ENCODE assay signal across 16 cellular contexts in genomic region chr11:66719111-66719872, GRCh38. TPM values are rescaled to one million over a fixed set of nuclear protein-coding genes. Genes with fewer than 3 reads are reported as not detected.
DNase-seq lines count a peak whose midpoint lies in the region; ATAC-seq, FAIRE-seq and TF ChIP-seq lines count a peak whose summit lies in the region.
"Had no signal": no experiment of that assay in that cellular context is flagged by ENCODE, and none has a peak within 500 bp of the region (broad histone marks: within the 10 kb centered on the region; RNA-seq: fewer than 3 reads in every experiment).

No MANE protein-coding gene starts in this region.

- no peaks in the 10 kb centered on the region for H3K9me2 ChIP-seq in OCI-LY7 (ENCODE audit: insufficient read depth, low read length)

- TF ChIP-seq RAD21 in HepG2 (CRISPR knock-in tag; IDR thresholded peaks at IDR 0.05) (no peak), H1 (IDR thresholded peaks at IDR 0.05 in 1 of 2, conservative IDR thresholded peaks at IDR 0.05 in 1 of 2; ENCODE audit: low read depth in 2 of 2, low read length in 2 of 2) (no peak)

- peaks cover 71% of the 10 kb centered on the region for H3K4me1 Mint-ChIP-seq in nephron progenitor cell

- H2BK12ac ChIP-seq in H1 (ENCODE audit: low read depth, low read length) = peak overlapping the region; percentile 45; the same call in 1 of the 2 replicates

- intact Hi-C loops in HepG2 (cut with micrococcal nuclease; ENCODE audit: unreplicated experiment) = no loop called here
- intact Hi-C loops in right lobe of liver (cut with DNase I) = no loop called here
- intact Hi-C loops in OCI-LY7 (cut with micrococcal nuclease; ENCODE audit: unreplicated experiment) = no loop called here

- H3K56ac ChIP-seq in H1 (replicated peaks; ENCODE audit: insufficient read length, low read depth, low read length) = no peak overlapping the region

- no peaks in the 10 kb centered on the region for H3K79me2 ChIP-seq in HepG2 (ENCODE audit: insufficient read depth, low read length)
- H3K79me2 ChIP-seq in H1 (ENCODE audit: control insufficient read depth in 1 of 2, insufficient read depth in 2 of 2, low read length in 2 of 2) = peaks cover 0 to 15% of the 10 kb centered on the region in 2 experiments; a peak in 2 of 4 replicates
- no peaks in the 10 kb centered on the region for H3K79me2 ChIP-seq in OCI-LY7 (ENCODE audit: insufficient read depth, low read depth, low read length)

- H3K4me2 ChIP-seq in HepG2 (ENCODE audit: low read depth, low read length) = peak overlapping the region; percentile 92
- peak overlapping the region; percentile 34 to 55; a peak in 3 of 4 replicates for H3K4me2 ChIP-seq in H1 (ENCODE audit: insufficient read depth in 1 of 2, low read depth in 2 of 2, low read length in 2 of 2)
- no peak overlapping the region for H3K4me2 ChIP-seq in OCI-LY7 (ENCODE audit: low read length)

- H2AK5ac ChIP-seq in H1 (ENCODE audit: low read depth, low read length) = 0 out of 2 replicates have a peak overlapping the region, but pooled peaks have one; percentile 18

- FAIRE-seq in HepG2 (lab: Jason Lieb, UNC) (no peak), H1 (lab: Jason Lieb, UNC) (no peak)
- FAIRE-seq: A204.1 had no signal

- TF ChIP-seq EP300 in HepG2 (IDR thresholded peaks at IDR 0.05; ENCODE audit: low read depth in 2 of 2, low read length in 2 of 2) = no peak
- TF ChIP-seq EP300 in HepG2 (CRISPR knock-in tag; IDR thresholded peaks at IDR 0.05; ENCODE audit: borderline replicate concordance) = no peak
- TF ChIP-seq EP300 in H1 (IDR thresholded peaks at IDR 0.05; ENCODE audit: borderline replicate concordance in 1 of 2, low read depth in 2 of 2, low read length in 2 of 2) = no peak

- H2AFZ ChIP-seq in HepG2 (ENCODE audit: low read length) (no peak overlapping the region), H1 (ENCODE audit: low read length) (no peak overlapping the region), OCI-LY7 (ENCODE audit: low read length) (no peak overlapping the region)

- H3K27me3 ChIP-seq in HepG2 (ENCODE audit: control insufficient read depth in 1 of 2, insufficient read depth in 2 of 2, low read length in 2 of 2) (no peaks in the 10 kb centered on the region), right lobe of liver (no peaks in the 10 kb centered on the region), H1 (replicated peaks in 1 of 4; ENCODE audit: control insufficient read depth in 3 of 4, extremely low read depth in 1 of 4, insufficient read depth in 3 of 4, low read length in 3 of 4) (no peaks in the 10 kb centered on the region)
- H3K27me3 ChIP-seq: BE2C, dorsolateral prefrontal cortex had no signal

- no peak overlapping the region for H3K23ac ChIP-seq in H1 (ENCODE audit: insufficient read length)

- CTCF ChIA-PET in HepG2 (lab: Yijun Ruan, JAX; ENCODE audit: low intra/inter-chr PET ratio, low total read pairs) = no interaction called here
- CTCF ChIA-PET in H1 (lab: Charles Lee; ENCODE audit: partially characterized antibody) = interaction anchor here (1.1 to 1.5 kb wide), 4 partner anchors 19 to 115 kb away, joined by 3 to 4 read pairs (median 4); no protein-coding TSS in a partner anchor
- CTCF ChIA-PET in OCI-LY7 (lab: Charles Lee; ENCODE audit: unreplicated experiment) = interaction anchor here (0.5 kb wide), 1 partner anchor 112 kb away, joined by 3 read pairs; no protein-coding TSS in a partner anchor

- H3K36me3 Mint-ChIP-seq in nephron progenitor cell (ENCODE audit: low read depth) = peaks cover 18% of the 10 kb centered on the region
- H3K36me3 Mint-ChIP-seq: T-cell had no signal

- H3K27ac Mint-ChIP-seq in nephron progenitor cell = no peak overlapping the region
- H3K27ac Mint-ChIP-seq: IgD-negative memory B cell, T-cell had no signal

- 0 out of 2 replicates have a peak overlapping the region, but pooled peaks have one; percentile 6 for H2BK5ac ChIP-seq in H1 (ENCODE audit: low read depth, low read length)

- H3K9me3 ChIP-seq in HepG2 (ENCODE audit: low read length) = no peaks in the 10 kb centered on the region
- H3K9me3 ChIP-seq in right lobe of liver = no peaks in the 10 kb centered on the region
- H3K9me3 ChIP-seq in H1 (ENCODE audit: insufficient read depth in 2 of 2, low read depth in 1 of 2, low read length in 1 of 2) = no peaks in the 10 kb centered on the region
- no peaks in the 10 kb centered on the region for H3K9me3 ChIP-seq in OCI-LY7 (ENCODE audit: low read length)
- H3K9me3 ChIP-seq: BE2C had no signal

- peak overlapping the region; percentile 75 for H3K4me3 Mint-ChIP-seq in nephron progenitor cell
- H3K4me3 Mint-ChIP-seq: T-cell had no signal

- H2BK20ac ChIP-seq in H1 (ENCODE audit: low read length) = peak overlapping the region; percentile 27; the same call in 1 of the 2 replicates

- no peak overlapping the region for H3K14ac ChIP-seq in H1 (ENCODE audit: insufficient read length)

- peak overlapping the region; percentile 43; the same call in 1 of the 2 replicates for H4K8ac ChIP-seq in H1 (ENCODE audit: extremely low read depth, insufficient read depth, low read length)

- BruUV-seq in HepG2 (replicated peaks; lab: Mats Ljungman, UMichigan) (no TSS peak), OCI-LY7 (replicated peaks; lab: Mats Ljungman, UMichigan) (no TSS peak)

- TF ChIP-seq POLR2A in HepG2 (IDR thresholded peaks at IDR 0.05; ENCODE audit: insufficient read depth in 1 of 2, low read depth in 2 of 2, low read length in 2 of 2) = no peak
- TF ChIP-seq POLR2A in right lobe of liver (IDR thresholded peaks at IDR 0.05) = no peak
- TF ChIP-seq POLR2A in H1 (IDR thresholded peaks at IDR 0.05; ENCODE audit: control extremely low read depth in 1 of 2, low read depth in 2 of 2, low read length in 2 of 2) = no peak

- TF ChIP-seq CTCF in HepG2 (CRISPR knock-in tag; IDR thresholded peaks at IDR 0.05) (no peak), right lobe of liver (IDR thresholded peaks at IDR 0.05) (no peak), H1 (IDR thresholded peaks at IDR 0.05; ENCODE audit: control extremely low read depth in 1 of 3, insufficient read depth in 1 of 3, low read depth in 1 of 3, low read length in 3 of 3) (no peak), nephron progenitor cell (IDR thresholded peaks at IDR 0.05) (no peak), OCI-LY7 (conservative IDR thresholded peaks at IDR 0.05; ENCODE audit: low read length) (no peak)

- WGBS in HepG2 (ENCODE audit: low lambda C conversion rate) = 44% methylated on average over 8 of the region's 8 CpGs
- 70% methylated on average over 3 of the region's 8 CpGs for WGBS in right lobe of liver (ENCODE audit: insufficient coverage, low coverage, low lambda C conversion rate, missing lambda C conversion rate)
- WGBS in H1 (ENCODE audit: extremely low coverage in 1 of 2, insufficient coverage in 1 of 2, insufficient read length in 1 of 2, insufficient replicate concordance in 2 of 2, low coverage in 1 of 2, low lambda C conversion rate in 2 of 2, missing lambda C conversion rate in 1 of 2), 2 experiments = 84% methylated on average over 8 of the region's 8 CpGs; no CpG with 5 or more reads in 1 of the 2 experiments

- H3K4me1 ChIP-seq in HepG2 (ENCODE audit: insufficient read depth, low read length) = peaks cover 58% of the 10 kb centered on the region
- peaks cover 0 to 40% (median 19%) of the 10 kb centered on the region in 4 donors for H3K4me1 ChIP-seq in right lobe of liver
- H3K4me1 ChIP-seq in H1 (replicated peaks in 1 of 4; ENCODE audit: control insufficient read depth in 3 of 4, insufficient read depth in 4 of 4, low read length in 3 of 4) = peaks cover 12 to 35% (median 30%) of the 10 kb centered on the region in 4 experiments
- H3K4me1 ChIP-seq in OCI-LY7 (ENCODE audit: insufficient read depth, low read length, poor library complexity, severe bottlenecking) = peaks cover 6% of the 10 kb centered on the region
- H3K4me1 ChIP-seq: BE2C had no signal

- H2BK120ac ChIP-seq in H1 (replicated peaks; ENCODE audit: low read depth, low read length) = no peak overlapping the region

- ATAC-seq in HepG2 (peak; percentile 19), right lobe of liver (no peak)

- H3K9me3 Mint-ChIP-seq in nephron progenitor cell = no peaks in the 10 kb centered on the region
- H3K9me3 Mint-ChIP-seq: IgD-negative memory B cell, T-cell had no signal

- H3K18ac ChIP-seq in H1 (ENCODE audit: extremely low read depth, low read length) = peak overlapping the region; percentile 28; the same call in 1 of the 2 replicates

- no peak overlapping the region for H3K27ac ChIP-seq in HepG2 (ENCODE audit: extremely low read length, insufficient read depth, low read length)
- peak overlapping the region in 1 of 3 donors; percentile 73 for H3K27ac ChIP-seq in right lobe of liver
- peak overlapping the region; percentile 48; the same call in 1 of the 2 replicates for H3K27ac ChIP-seq in H1 (ENCODE audit: low read depth, low read length)
- no peak overlapping the region for H3K27ac ChIP-seq in OCI-LY7 (ENCODE audit: low read depth, low read length, poor library complexity, severe bottlenecking)

- POLR2A ChIA-PET in HepG2 (lab: Yijun Ruan, JAX) (interaction anchor here (0.6 to 1.4 kb wide), 4 partner anchors 24 to 81 kb away, joined by 3 to 4 read pairs (median 3); partner anchors contain the start of genes RBM4 and RBM4B), H1 (lab: Charles Lee; ENCODE audit: partially characterized antibody) (interaction anchor here (1.2 to 2.0 kb wide), 3 partner anchors 8 to 124 kb away, joined by 3 to 5 read pairs (median 4); no protein-coding TSS in a partner anchor), OCI-LY7 (lab: Charles Lee) (interaction anchor here (0.6 to 0.9 kb wide), 2 partner anchors 17 to 19 kb away, joined by 3 to 5 read pairs; no protein-coding TSS in a partner anchor)

- H4K5ac ChIP-seq in H1 (ENCODE audit: insufficient read length, low read depth, low read length) = no peak overlapping the region

- H3K4ac ChIP-seq in H1 (replicated peaks; ENCODE audit: insufficient read length, low read depth, low read length) = no peak overlapping the region

- H3K4me3 ChIP-seq in HepG2 (replicated peaks in 1 of 3; ENCODE audit: insufficient read depth in 1 of 3, low read depth in 2 of 3, low read length in 3 of 3) = peak overlapping the region; percentile 57 to 77 (median 65)
- no peak overlapping the region for H3K4me3 ChIP-seq in right lobe of liver
- H3K4me3 ChIP-seq in H1 (ENCODE audit: extremely low read depth in 1 of 4, insufficient read depth in 2 of 4, low read depth in 3 of 4, low read length in 4 of 4) = peak overlapping the region in 1 of 4 experiments; percentile 34; a peak in 1 of 8 replicates
- H3K4me3 ChIP-seq in OCI-LY7 (ENCODE audit: low read depth, low read length, poor library complexity, severe bottlenecking) = no peak overlapping the region

- peak overlapping the region; percentile 49 for H4K91ac ChIP-seq in H1 (replicated peaks; ENCODE audit: insufficient read length, low read length)

- peaks cover 17% of the 10 kb centered on the region for H3K79me1 ChIP-seq in H1 (ENCODE audit: low read depth, low read length)

- H3K23me2 ChIP-seq in H1 (ENCODE audit: low read depth, low read length) = no peaks in the 10 kb centered on the region

- H3K36me3 ChIP-seq in HepG2 (replicated peaks in 1 of 2; ENCODE audit: control insufficient read depth in 1 of 2, insufficient read depth in 2 of 2, low read length in 2 of 2) = no peaks in the 10 kb centered on the region
- H3K36me3 ChIP-seq in right lobe of liver = peaks cover 0 to 7% (median 2%) of the 10 kb centered on the region in 4 donors
- H3K36me3 ChIP-seq in H1 (ENCODE audit: control insufficient read depth in 2 of 4, insufficient read depth in 4 of 4, low read length in 3 of 4) = peaks cover 6 to 21% (median 16%) of the 10 kb centered on the region in 4 experiments
- no peaks in the 10 kb centered on the region for H3K36me3 ChIP-seq in OCI-LY7 (ENCODE audit: insufficient read depth, low read length)

- H3K9ac ChIP-seq in HepG2 (ENCODE audit: insufficient read depth, low read depth, low read length) = peak overlapping the region; percentile 63
- peak overlapping the region in 2 of 4 experiments; percentile 20 to 28; a peak in 1 of 7 replicates for H3K9ac ChIP-seq in H1 (replicated peaks in 1 of 4; ENCODE audit: extremely low read depth in 1 of 4, low read depth in 3 of 4, low read length in 3 of 4)

- in situ Hi-C loops in HepG2 (cut with HindIII; ENCODE audit: extremely low pct_ligation_motif_present, low pct_unique_long_range_greater_than_20kb) = no loop called here

- H3K27me3 Mint-ChIP-seq in nephron progenitor cell (ENCODE audit: low read depth, poor library complexity) = no peaks in the 10 kb centered on the region

- H4K20me1 ChIP-seq in HepG2 (ENCODE audit: insufficient read depth, low read length) (no peaks in the 10 kb centered on the region), H1 (replicated peaks in 1 of 2; ENCODE audit: control insufficient read depth in 1 of 2, insufficient read depth in 2 of 2, low read length in 2 of 2) (no peaks in the 10 kb centered on the region), OCI-LY7 (ENCODE audit: insufficient read depth, low read length) (no peaks in the 10 kb centered on the region)

- peak overlapping the region; percentile 89 for H2BK15ac ChIP-seq in H1 (ENCODE audit: low read length)

- DNase-seq in HepG2 (ENCODE audit: low spot score) (peak; percentile 30), right lobe of liver (no peak), H1 (ENCODE audit: low read depth in 1 of 2, low spot score in 2 of 2) (no peak), nephron progenitor cell (no peak), OCI-LY7 (ENCODE audit: low spot score) (no peak), SK-N-DZ (ENCODE audit: low spot score) (no peak), hypothalamus (lab: John Stamatoyannopoulos, UW) (no peak), NCI-H526 treated with DMSO at 0.1 percent for 48 hours (lab: John Stamatoyannopoulos, UW) (no peak)
- DNase-seq: central memory CD4-positive, alpha-beta T cell; NCI-H1694; NK-92 treated with Interleukin-12 subunit alpha and Interleukin-12 subunit beta, amount 100 ng/mL, for 24 hours had no signal

RNA-seq across cellular contexts. Expression of gene SPTBN2, which starts 9.7 kb away (rescaled TPM):
- total RNA-seq in HepG2 (2016; rRNA removed; fragmentation: Illumina TruSeq; extraction: Trizol) = 1.2 and 4.0 TPM in 2 replicates
- 0.51 and 1.1 TPM in 2 replicates for total RNA-seq in HepG2 (2016; cell fraction: cytosol; rRNA removed; fragmentation: Illumina TruSeq; extraction: Trizol; ENCODE audit: low read depth)
- 1.4 and 4.7 TPM in 2 replicates for total RNA-seq in HepG2 (2016; cell fraction: insoluble cytoplasmic fraction; rRNA removed; fragmentation: Illumina TruSeq; extraction: Trizol)
- 0.34 and 0.53 TPM in 2 replicates for total RNA-seq in HepG2 (2016; cell fraction: membrane; rRNA removed; fragmentation: Illumina TruSeq; extraction: Trizol)
- total RNA-seq in HepG2 (2016; cell fraction: nucleus; rRNA removed; fragmentation: Illumina TruSeq; extraction: Trizol) = 5.5 and 7.1 TPM in 2 replicates
- 0.65 and 2.0 TPM in 2 replicates for polyA plus RNA-seq in HepG2 (2011; rRNA removed)
- 0.69 and 0.91 TPM in 2 replicates for polyA plus RNA-seq in HepG2 (2011; cell fraction: cytosol; rRNA removed)
- 8.8 and 9.0 TPM in 2 replicates for polyA plus RNA-seq in HepG2 (2011; cell fraction: nucleus; rRNA removed)
- polyA plus RNA-seq in HepG2 (2012) = 1.2 and 2.0 TPM in 2 replicates
- 0.15 and 0.21 TPM in 2 replicates for polyA plus RNA-seq in HepG2 (2016; cell fraction: cytosol; fragmentation: Illumina TruSeq; extraction: Trizol; ENCODE audit: low read depth)
- 1.0 and 2.0 TPM in 2 replicates for polyA plus RNA-seq in HepG2 (2016; cell fraction: insoluble cytoplasmic fraction; fragmentation: Illumina TruSeq; extraction: Trizol; ENCODE audit: low read depth)
- 0.35 and 0.48 TPM in 2 replicates for polyA plus RNA-seq in HepG2 (2016; cell fraction: membrane; fragmentation: Illumina TruSeq; extraction: Trizol; ENCODE audit: low read depth)
- polyA plus RNA-seq in HepG2 (2016; cell fraction: nucleus; fragmentation: Illumina TruSeq; extraction: Trizol; ENCODE audit: insufficient read depth, low read depth) = 8.1 and 13.3 TPM in 2 replicates
- polyA minus RNA-seq in HepG2 (2011; rRNA and poly(A)+ RNA removed; ENCODE audit: low replicate concordance) = 2.5 and 62.0 TPM in 2 replicates
- 1.1 and 2.7 TPM in 2 replicates for polyA minus RNA-seq in HepG2 (2011; cell fraction: cytosol; rRNA and poly(A)+ RNA removed)
- 3.5 and 4.8 TPM in 2 replicates for polyA minus RNA-seq in HepG2 (2011; cell fraction: nucleus; rRNA and poly(A)+ RNA removed)
- 10 to 100 TPM; 20.7 to 67.1 (median 50.7) TPM for total RNA-seq in right lobe of liver
- total RNA-seq in H1 (2021; fragmentation: NEBNext Ultra II Directional; extraction: Animal tissue kit (Norgen Biotek cat#: 25700)) = 69.0 and 71.4 TPM in 2 replicates
- 19.1 and 25.9 TPM in 2 replicates for polyA plus RNA-seq in H1 (2011; rRNA removed)
- polyA plus RNA-seq in H1 (2011; cell fraction: cytosol; rRNA removed) = 22.8 TPM
- 87.4 TPM for polyA plus RNA-seq in H1 (2011; cell fraction: nucleus; rRNA removed)
- 33.8 to 72.3 TPM (median 66.2 TPM) in 4 replicates for polyA plus RNA-seq in H1 (2012, experiment 1 of 2)
- 35.6 TPM for polyA plus RNA-seq in H1 (2012, experiment 2 of 2)
- 24.5 TPM for polyA plus RNA-seq in H1 (2013, experiment 1 of 2)
- 25.1 TPM for polyA plus RNA-seq in H1 (2013, experiment 2 of 2)
- 37.3 and 37.6 TPM in 2 replicates for polyA minus RNA-seq in H1 (2011; rRNA and poly(A)+ RNA removed)
- 28.1 TPM for polyA minus RNA-seq in H1 (2011; cell fraction: cytosol; rRNA and poly(A)+ RNA removed)
- 34.3 TPM for polyA minus RNA-seq in H1 (2011; cell fraction: nucleus; rRNA and poly(A)+ RNA removed)
- 22.7 and 25.2 TPM in 2 replicates for total RNA-seq in OCI-LY7 (2014; rRNA removed; shearing (Covaris generic))
- 13.0 and 16.2 TPM in 2 replicates for total RNA-seq in OCI-LY7 (2022)
- polyA plus RNA-seq in SK-N-DZ (2014; cell fraction: cytosol; rRNA removed) = 56.3 and 63.2 TPM in 2 replicates
- 162 and 168 TPM in 2 replicates for polyA plus RNA-seq in SK-N-DZ (2014; cell fraction: nucleus; rRNA removed)
- polyA plus RNA-seq: IgD-negative memory B cell had no signal

RNA-seq across cellular contexts. Expression of gene RBM4B, which starts 41.6 kb away (rescaled TPM):
- 25.6 and 25.8 TPM in 2 replicates for total RNA-seq in HepG2 (2016; rRNA removed; fragmentation: Illumina TruSeq; extraction: Trizol)
- 11.1 and 13.0 TPM in 2 replicates for total RNA-seq in HepG2 (2016; cell fraction: cytosol; rRNA removed; fragmentation: Illumina TruSeq; extraction: Trizol; ENCODE audit: low read depth)
- 24.9 and 27.1 TPM in 2 replicates for total RNA-seq in HepG2 (2016; cell fraction: insoluble cytoplasmic fraction; rRNA removed; fragmentation: Illumina TruSeq; extraction: Trizol)
- 16.5 and 17.7 TPM in 2 replicates for total RNA-seq in HepG2 (2016; cell fraction: membrane; rRNA removed; fragmentation: Illumina TruSeq; extraction: Trizol)
- 21.3 and 26.1 TPM in 2 replicates for total RNA-seq in HepG2 (2016; cell fraction: nucleus; rRNA removed; fragmentation: Illumina TruSeq; extraction: Trizol)
- 32.4 and 33.5 TPM in 2 replicates for polyA plus RNA-seq in HepG2 (2011; rRNA removed)
- 19.2 and 24.1 TPM in 2 replicates for polyA plus RNA-seq in HepG2 (2011; cell fraction: cytosol; rRNA removed)
- 51.7 and 54.9 TPM in 2 replicates for polyA plus RNA-seq in HepG2 (2011; cell fraction: nucleus; rRNA removed)
- polyA plus RNA-seq in HepG2 (2012) = 18.3 and 24.4 TPM in 2 replicates
- 4.8 and 5.2 TPM in 2 replicates for polyA plus RNA-seq in HepG2 (2016; cell fraction: cytosol; fragmentation: Illumina TruSeq; extraction: Trizol; ENCODE audit: low read depth)
- 28.7 and 29.9 TPM in 2 replicates for polyA plus RNA-seq in HepG2 (2016; cell fraction: insoluble cytoplasmic fraction; fragmentation: Illumina TruSeq; extraction: Trizol; ENCODE audit: low read depth)
- polyA plus RNA-seq in HepG2 (2016; cell fraction: membrane; fragmentation: Illumina TruSeq; extraction: Trizol; ENCODE audit: low read depth) = 7.3 and 10.0 TPM in 2 replicates
- polyA plus RNA-seq in HepG2 (2016; cell fraction: nucleus; fragmentation: Illumina TruSeq; extraction: Trizol; ENCODE audit: insufficient read depth, low read depth) = 43.3 and 48.3 TPM in 2 replicates
- 19.7 and 31.4 TPM in 2 replicates for polyA minus RNA-seq in HepG2 (2011; rRNA and poly(A)+ RNA removed; ENCODE audit: low replicate concordance)
- 7.9 and 9.7 TPM in 2 replicates for polyA minus RNA-seq in HepG2 (2011; cell fraction: cytosol; rRNA and poly(A)+ RNA removed)
- 39.4 and 40.9 TPM in 2 replicates for polyA minus RNA-seq in HepG2 (2011; cell fraction: nucleus; rRNA and poly(A)+ RNA removed)
- total RNA-seq in right lobe of liver = 1 to 10 TPM; 3.6 to 9.4 (median 6.9) TPM
- 27.5 and 30.6 TPM in 2 replicates for total RNA-seq in H1 (2021; fragmentation: NEBNext Ultra II Directional; extraction: Animal tissue kit (Norgen Biotek cat#: 25700))
- 19.2 and 30.5 TPM in 2 replicates for polyA plus RNA-seq in H1 (2011; rRNA removed)
- polyA plus RNA-seq in H1 (2011; cell fraction: cytosol; rRNA removed) = 32.9 TPM
- polyA plus RNA-seq in H1 (2011; cell fraction: nucleus; rRNA removed) = 37.4 TPM
- polyA plus RNA-seq in H1 (2012, experiment 1 of 2) = 25.2 to 37.5 TPM (median 29.7 TPM) in 4 replicates
- polyA plus RNA-seq in H1 (2012, experiment 2 of 2) = 7.2 TPM
- 25.9 TPM for polyA plus RNA-seq in H1 (2013, experiment 1 of 2)
- 24.2 TPM for polyA plus RNA-seq in H1 (2013, experiment 2 of 2)
- 25.2 and 29.1 TPM in 2 replicates for polyA minus RNA-seq in H1 (2011; rRNA and poly(A)+ RNA removed)
- polyA minus RNA-seq in H1 (2011; cell fraction: cytosol; rRNA and poly(A)+ RNA removed) = 11.6 TPM
- 24.8 TPM for polyA minus RNA-seq in H1 (2011; cell fraction: nucleus; rRNA and poly(A)+ RNA removed)
- 29.1 and 40.0 TPM in 2 replicates for total RNA-seq in OCI-LY7 (2014; rRNA removed; shearing (Covaris generic))
- 38.3 and 39.4 TPM in 2 replicates for total RNA-seq in OCI-LY7 (2022)
- polyA plus RNA-seq in SK-N-DZ (2014; cell fraction: cytosol; rRNA removed) = 56.1 and 58.2 TPM in 2 replicates
- 101 and 117 TPM in 2 replicates for polyA plus RNA-seq in SK-N-DZ (2014; cell fraction: nucleus; rRNA removed)

Comparison
In these comparisons a context has a peak if more than half of its experiments do, and no peak if none do; other contexts are left out.
1. H3K4me3 ChIP-seq: peak in HepG2 (3 of 3); none in right lobe of liver (0 of 3) and OCI-LY7 (single experiment).